9 cellular contexts compared by ENCODE assay signal in genomic region chr4:40046311-40046980, GRCh38. TPM values are rescaled to one million over a fixed set of nuclear protein-coding genes. Genes with fewer than 3 reads are reported as not detected.
DNase-seq lines count a peak whose midpoint lies in the region; ATAC-seq and TF ChIP-seq lines count a peak whose summit lies in the region.
"Had no signal": no experiment of that assay in that cellular context is flagged by ENCODE, and none has a peak within 500 bp of the region (broad histone marks: within the 10 kb centered on the region; RNA-seq: fewer than 3 reads in every experiment).

No MANE protein-coding gene starts in this region.

- H3K18ac ChIP-seq in neuronal stem cell (ENCODE audit: low read length): no peak overlapping the region

- peaks cover 8% of the 10 kb centered on the region for H3K4me1 Mint-ChIP-seq in Calu3 (ENCODE audit: low read depth, unreplicated experiment)
- peaks cover 19% of the 10 kb centered on the region for H3K4me1 Mint-ChIP-seq in chondrocyte (ENCODE audit: low read depth)

- H3K36me3 ChIP-seq in neuronal stem cell (replicated peaks in 1 of 2; ENCODE audit: control insufficient read depth in 2 of 2, insufficient read depth in 2 of 2, low read length in 2 of 2) (no peaks in the 10 kb centered on the region), OCI-LY7 (ENCODE audit: insufficient read depth, low read length) (no peaks in the 10 kb centered on the region), MM.1S (replicated peaks; ENCODE audit: insufficient read depth, low read length) (no peaks in the 10 kb centered on the region)

- no peak overlapping the region for H3K23ac ChIP-seq in neuronal stem cell (ENCODE audit: low read depth, low read length, poor library complexity)

- no peak overlapping the region for H4K8ac ChIP-seq in neuronal stem cell (ENCODE audit: low read depth, low read length)

- no peak overlapping the region for H3K4me3 ChIP-seq in neuronal stem cell (ENCODE audit: low read length in 2 of 2)
- no peak overlapping the region for H3K4me3 ChIP-seq in OCI-LY7 (ENCODE audit: low read depth, low read length, poor library complexity, severe bottlenecking)
- H3K4me3 ChIP-seq in MM.1S (ENCODE audit: low read length): no peak overlapping the region

- no peak overlapping the region for H2BK15ac ChIP-seq in neuronal stem cell (ENCODE audit: low read length)

- H4K91ac ChIP-seq in neuronal stem cell (ENCODE audit: low read depth, low read length, poor library complexity): no peak overlapping the region

- H3K79me1 ChIP-seq in neuronal stem cell (ENCODE audit: low read depth, low read length): no peaks in the 10 kb centered on the region

- no peak overlapping the region for H2BK12ac ChIP-seq in neuronal stem cell (ENCODE audit: low read length)

- H2AFZ ChIP-seq in neuronal stem cell (ENCODE audit: low read length) (peak overlapping the region; percentile 60), OCI-LY7 (ENCODE audit: low read length) (no peak overlapping the region), MM.1S (ENCODE audit: low read length) (no peak overlapping the region)

- TF ChIP-seq CTCF in Calu3 (IDR thresholded peaks at IDR 0.05; ENCODE audit: unreplicated experiment): no peak
- peak; percentile 47 for TF ChIP-seq CTCF in chondrocyte (IDR thresholded peaks at IDR 0.05)
- no peak for TF ChIP-seq CTCF in OCI-LY7 (conservative IDR thresholded peaks at IDR 0.05; ENCODE audit: low read length)
- TF ChIP-seq CTCF in MM.1S (IDR thresholded peaks at IDR 0.05; ENCODE audit: low read length): no peak

- H3K9me3 Mint-ChIP-seq in Calu3 (ENCODE audit: low read depth, unreplicated experiment) (no peaks in the 10 kb centered on the region), chondrocyte (ENCODE audit: low read depth) (no peaks in the 10 kb centered on the region)

- H2AK5ac ChIP-seq in neuronal stem cell (ENCODE audit: low read depth, low read length): no peak overlapping the region

- H3F3A ChIP-seq in MM.1S (ENCODE audit: insufficient read depth, low read length): no peaks in the 10 kb centered on the region

- H3K4me2 ChIP-seq in neuronal stem cell (ENCODE audit: insufficient read depth, low read length, poor library complexity, severe bottlenecking): no peak overlapping the region
- H3K4me2 ChIP-seq in OCI-LY7 (ENCODE audit: low read length): no peak overlapping the region
- no peak overlapping the region for H3K4me2 ChIP-seq in MM.1S (ENCODE audit: low read depth, low read length)

- WGBS in neuronal stem cell (ENCODE audit: extremely low coverage in 2 of 2, insufficient read length in 2 of 2, insufficient replicate concordance in 1 of 2), 2 donors: no CpG with 5 or more reads among the region's 8 CpGs

- POLR2A ChIA-PET in OCI-LY7 (lab: Charles Lee): interaction anchor here (0.6 kb wide), 1 partner anchor 55 kb away, joined by 4 read pairs; no protein-coding TSS in a partner anchor

- intact Hi-C loops in Calu3 (cut with micrococcal nuclease; ENCODE audit: unreplicated experiment): no loop called here
- intact Hi-C loops in OCI-LY7 (cut with micrococcal nuclease; ENCODE audit: unreplicated experiment): no loop called here

- H3K27ac Mint-ChIP-seq in Calu3 (ENCODE audit: unreplicated experiment) (no peak overlapping the region), chondrocyte (ENCODE audit: unreplicated experiment) (peak overlapping the region; percentile 79)

- H3K27ac ChIP-seq in neuronal stem cell (replicated peaks; ENCODE audit: low read length) (no peak overlapping the region), OCI-LY7 (ENCODE audit: low read depth, low read length, poor library complexity, severe bottlenecking) (no peak overlapping the region), MM.1S (ENCODE audit: low read length) (no peak overlapping the region)

- H3K79me2 ChIP-seq in OCI-LY7 (ENCODE audit: insufficient read depth, low read depth, low read length): no peaks in the 10 kb centered on the region
- no peaks in the 10 kb centered on the region for H3K79me2 ChIP-seq in MM.1S (ENCODE audit: low read length)

- BruUV-seq in Calu3 (replicated peaks; lab: Mats Ljungman, UMichigan) (no TSS peak), OCI-LY7 (replicated peaks; lab: Mats Ljungman, UMichigan) (no TSS peak)

- no peaks in the 10 kb centered on the region for H3K36me3 Mint-ChIP-seq in Calu3 (ENCODE audit: insufficient read depth, unreplicated experiment)
- no peaks in the 10 kb centered on the region for H3K36me3 Mint-ChIP-seq in chondrocyte (ENCODE audit: low read depth)

- H3K4me3 Mint-ChIP-seq in Calu3 (ENCODE audit: low read depth, unreplicated experiment) (no peak overlapping the region), chondrocyte (ENCODE audit: unreplicated experiment) (no peak overlapping the region)

- H3K14ac ChIP-seq in neuronal stem cell (ENCODE audit: low read length): no peak overlapping the region

- H3K4me1 ChIP-seq in neuronal stem cell (ENCODE audit: control insufficient read depth in 2 of 2, insufficient read depth in 1 of 2, low read depth in 1 of 2, low read length in 2 of 2) (no peaks in the 10 kb centered on the region), OCI-LY7 (ENCODE audit: insufficient read depth, low read length, poor library complexity, severe bottlenecking) (no peaks in the 10 kb centered on the region), MM.1S (ENCODE audit: low read length) (no peaks in the 10 kb centered on the region)

- no peaks in the 10 kb centered on the region for H3K27me3 ChIP-seq in neuronal stem cell (ENCODE audit: control insufficient read depth in 3 of 3, insufficient read depth in 3 of 3, low read depth in 1 of 3, low read length in 3 of 3)
- no peaks in the 10 kb centered on the region for H3K27me3 ChIP-seq in MM.1S (replicated peaks; ENCODE audit: insufficient read depth, low read length)

- CTCF ChIA-PET in Calu3 (lab: Charles Lee) (no interaction called here), OCI-LY7 (lab: Charles Lee; ENCODE audit: unreplicated experiment) (no interaction called here)

- H2BK5ac ChIP-seq in neuronal stem cell (ENCODE audit: low read length): no peak overlapping the region

- DNase-seq in Calu3 (peak; percentile 15), NCI-H460 (ENCODE audit: extremely low read depth, low read depth) (peak; percentile 46), chondrocyte (ENCODE audit: low spot score) (no peak), neuronal stem cell (ENCODE audit: low spot score) (no peak), NCI-H510A treated with DMSO at 0.1 percent for 48 hours (lab: John Stamatoyannopoulos, UW) (no peak), OCI-LY7 (ENCODE audit: low spot score) (no peak), MM.1S (no peak)
- DNase-seq: NCI-H524 treated with DMSO at 0.1 percent for 48 hours had no signal

- no peak for ATAC-seq in HG03045 (IDR thresholded peaks at IDR 0.05; ENCODE audit: unreplicated experiment)

- H3K9me3 ChIP-seq in neuronal stem cell (replicated peaks in 1 of 2; ENCODE audit: control insufficient read depth in 2 of 2, insufficient read depth in 1 of 2, low read depth in 1 of 2, low read length in 2 of 2) (peaks cover 0 to 2% of the 10 kb centered on the region in 2 donors), OCI-LY7 (ENCODE audit: low read length) (no peaks in the 10 kb centered on the region), MM.1S (replicated peaks; ENCODE audit: insufficient read depth, low read length) (no peaks in the 10 kb centered on the region)

- H4K20me1 ChIP-seq in OCI-LY7 (ENCODE audit: insufficient read depth, low read length) (no peaks in the 10 kb centered on the region), MM.1S (ENCODE audit: insufficient read depth, low read length) (no peaks in the 10 kb centered on the region)

- no peaks in the 10 kb centered on the region for H3K27me3 Mint-ChIP-seq in Calu3 (ENCODE audit: unreplicated experiment)
- H3K27me3 Mint-ChIP-seq in chondrocyte (ENCODE audit: low read depth): no peaks in the 10 kb centered on the region

- H3K9ac ChIP-seq in neuronal stem cell (ENCODE audit: low read depth, low read length, poor library complexity) (no peak overlapping the region), MM.1S (ENCODE audit: low read length) (no peak overlapping the region)

- H3K9me2 ChIP-seq in OCI-LY7 (ENCODE audit: insufficient read depth, low read length) (no peaks in the 10 kb centered on the region), MM.1S (replicated peaks; ENCODE audit: insufficient read depth, low read length) (no peaks in the 10 kb centered on the region)

- H2BK120ac ChIP-seq in neuronal stem cell (ENCODE audit: low read depth, low read length): no peak overlapping the region

- H3K4ac ChIP-seq in neuronal stem cell (ENCODE audit: low read length): no peak overlapping the region

RNA-seq across cellular contexts. Expression of gene N4BP2, which starts 10.2 kb away (rescaled TPM):
- total RNA-seq in Calu3 (2022) (5.0 and 5.3 TPM in 2 replicates), chondrocyte (7.0 to 10.1 TPM (median 7.7 TPM) in 3 replicates), OCI-LY7 (2022) (17.8 and 21.5 TPM in 2 replicates)
- 8.8 and 12.1 TPM in 2 replicates for total RNA-seq in NCI-H460 (2014; rRNA removed; shearing (Covaris generic))
- polyA plus RNA-seq in NCI-H460 (2014; cell fraction: nucleus; rRNA removed): 3.2 and 4.1 TPM in 2 replicates
- polyA plus RNA-seq in neuronal stem cell (2013, experiment 1 of 2): 13.5 TPM
- polyA plus RNA-seq in neuronal stem cell (2013, experiment 2 of 2): 14.7 TPM
- total RNA-seq in OCI-LY7 (2014; rRNA removed; shearing (Covaris generic)): 11.4 and 12.5 TPM in 2 replicates

Comparison
In these comparisons a context has a peak if more than half of its experiments do, and no peak if none do; other contexts are left out.
1. DNase-seq: peak in Calu3 (single experiment) and NCI-H460 (single experiment); none in chondrocyte (single experiment), neuronal stem cell (single experiment), NCI-H510A treated with DMSO at 0.1 percent for 48 hours (single experiment), OCI-LY7 (single experiment) and MM.1S (single experiment).